21 cellular contexts compared by ENCODE assay signal in the genomic region with DNA sequence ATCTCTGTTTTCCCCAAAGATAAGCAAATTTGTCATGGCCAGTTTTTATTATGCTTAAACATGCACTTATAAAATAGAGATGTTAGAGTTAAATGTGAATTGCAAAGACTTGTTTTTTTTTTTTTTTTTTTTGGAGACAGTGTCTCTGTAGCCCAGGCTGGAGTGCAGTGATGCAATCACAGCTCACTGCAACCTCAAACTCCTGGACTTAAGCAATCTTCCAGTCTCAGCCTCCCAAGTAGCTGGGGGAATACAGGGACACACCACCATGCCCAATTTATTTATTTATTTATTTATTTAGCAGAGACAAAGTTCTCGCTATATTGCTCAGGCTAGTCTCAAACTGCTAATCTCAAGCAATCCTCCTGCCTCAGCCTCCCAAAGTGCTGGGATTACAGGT. TPM values are rescaled to one million over a fixed set of nuclear protein-coding genes. Genes with fewer than 3 reads are reported as not detected.
DNase-seq lines count a peak whose midpoint lies in the region; ATAC-seq and TF ChIP-seq lines count a peak whose summit lies in the region.
"Had no signal": no experiment of that assay in that cellular context is flagged by ENCODE, and none has a peak within 500 bp of the region (broad histone marks: within the 10 kb centered on the region; RNA-seq: fewer than 3 reads in every experiment).

No MANE protein-coding gene starts in this region.

- no peak overlapping the region for H3K4me3 ChIP-seq in hepatocyte
- H3K4me3 ChIP-seq: A549 had no signal

- no peak for TF ChIP-seq EP300 in Ishikawa (IDR thresholded peaks at IDR 0.05; ENCODE audit: borderline replicate concordance)

- peak overlapping the region; percentile 24 for H3K27ac ChIP-seq in hepatocyte
- H3K27ac ChIP-seq: A549 had no signal

- no peak for TF ChIP-seq CTCF in hepatocyte (IDR thresholded peaks at IDR 0.05; ENCODE audit: poor library complexity)

- H3K79me2 ChIP-seq in hepatocyte = no peaks in the 10 kb centered on the region

- H3K4me2 ChIP-seq in hepatocyte = no peak overlapping the region
- H3K4me2 ChIP-seq: A549 had no signal

- no peak for ATAC-seq in esophagus mucosa
- ATAC-seq: A549, SK-N-SH treated with all-trans-retinoic acid at 6 μM for 48 hours had no signal

- no peak overlapping the region for H2AFZ ChIP-seq in hepatocyte

- no peaks in the 10 kb centered on the region for H3K36me3 ChIP-seq in hepatocyte (replicated peaks; ENCODE audit: insufficient read depth, low read depth)

- no peak for TF ChIP-seq RAD21 in Ishikawa (IDR thresholded peaks at IDR 0.05; ENCODE audit: low read depth)

- WGBS in hepatocyte (ENCODE audit: low lambda C conversion rate, missing lambda C conversion rate) = 95% methylated on average over 1 of the region's 1 CpG

- H3K9me3 ChIP-seq in hepatocyte (ENCODE audit: low read depth) = no peaks in the 10 kb centered on the region
- H3K9me3 ChIP-seq: A549, Caco-2 had no signal

- DNase-seq in COLO829 (ENCODE audit: low spot score) (peak; percentile 46), fibroblast of gingiva (ENCODE audit: low read depth) (peak; percentile 80), hepatocyte (ENCODE audit: low spot score) (no peak), SK-N-DZ (ENCODE audit: low spot score) (no peak), NCI-H1436 (lab: John Stamatoyannopoulos, UW) (no peak)
- DNase-seq in activated CD4-positive, CD25-positive, alpha-beta regulatory T cell treated with anti-CD3 and anti-CD28 coated beads, Interleukin-2, amount 50 U/mL, for 72 hours = no peak
- DNase-seq: C1 segment of cervical spinal cord; Caco-2; CD4-positive, alpha-beta memory T cell; GF-D8; HCEC 1CT; Karpas-422; NCI-H1105 treated with DMSO at 0.1 percent for 48 hours; NCI-H446; NCI-H524 treated with DMSO at 0.1 percent for 48 hours; NCI-H774 had no signal

- no peaks in the 10 kb centered on the region for H4K20me1 ChIP-seq in hepatocyte (ENCODE audit: insufficient read depth, poor library complexity, severe bottlenecking)

- H3K27me3 ChIP-seq in hepatocyte = no peaks in the 10 kb centered on the region

- no peaks in the 10 kb centered on the region for H3K9me2 ChIP-seq in hepatocyte (replicated peaks; ENCODE audit: insufficient read depth)

- peaks cover 4% of the 10 kb centered on the region for H3K4me1 ChIP-seq in hepatocyte (ENCODE audit: insufficient read depth)
- H3K4me1 ChIP-seq: Caco-2 had no signal

TF ChIP-seq in Ishikawa, 13 proteins besides CTCF, POLR2A, EP300 and RAD21:
- peak; percentile 31; the same call in 1 of the 2 replicates for TF ChIP-seq CEBPB (IDR thresholded peaks at IDR 0.05)
- no peak for TF ChIP-seq ZBTB7A (IDR thresholded peaks at IDR 0.05; ENCODE audit: low read depth)
- TF ChIP-seq CREB1 (IDR thresholded peaks at IDR 0.05; ENCODE audit: low read depth) = no peak
TF ChIP-seq in Ishikawa: peak in this region for 1.

RNA-seq across cellular contexts. Expression of a gene that starts 15.1 kb away (rescaled TPM):
- 7.2 and 8.1 TPM in 2 replicates for total RNA-seq in hepatocyte
- 8.5 and 8.7 TPM in 2 replicates for polyA plus RNA-seq in hepatocyte
- 16.3 and 17.1 TPM in 2 replicates for polyA plus RNA-seq in SK-N-DZ (2014; cell fraction: cytosol; rRNA removed)
- 12.4 and 15.1 TPM in 2 replicates for polyA plus RNA-seq in SK-N-DZ (2014; cell fraction: nucleus; rRNA removed)
- total RNA-seq in esophagus mucosa = 1.7 TPM

RNA-seq across cellular contexts. Expression of a gene that starts 15.1 kb away (rescaled TPM):
- 0.12 TPM in 1 of 2 replicates, not detected in the other for total RNA-seq in hepatocyte
- 0.13 and 0.30 TPM in 2 replicates for polyA plus RNA-seq in hepatocyte
- polyA plus RNA-seq in SK-N-DZ (2014; cell fraction: cytosol; rRNA removed) = 0.07 and 0.09 TPM in 2 replicates
- polyA plus RNA-seq in SK-N-DZ (2014; cell fraction: nucleus; rRNA removed) = 0.12 and 0.44 TPM in 2 replicates
- not detected for total RNA-seq in esophagus mucosa
- total RNA-seq: Caco-2; CD4-positive, alpha-beta memory T cell had no signal
- polyA plus RNA-seq: CD4-positive, alpha-beta memory T cell; IgD-negative memory B cell had no signal

RNA-seq across cellular contexts. Expression of a gene that starts 24.3 kb away (rescaled TPM):
- total RNA-seq in hepatocyte = 12.9 and 16.1 TPM in 2 replicates
- 5.8 and 6.9 TPM in 2 replicates for polyA plus RNA-seq in hepatocyte
- polyA plus RNA-seq in SK-N-DZ (2014; cell fraction: cytosol; rRNA removed) = 62.3 and 65.3 TPM in 2 replicates
- polyA plus RNA-seq in SK-N-DZ (2014; cell fraction: nucleus; rRNA removed) = 19.6 and 36.5 TPM in 2 replicates
- 1.6 TPM for total RNA-seq in esophagus mucosa

Comparison
In these comparisons a context has a peak if more than half of its experiments do, and no peak if none do; other contexts are left out.
1. DNase-seq: peak in COLO829 (single experiment) and fibroblast of gingiva (single experiment); none in hepatocyte (single experiment), SK-N-DZ (single experiment), activated CD4-positive, CD25-positive, alpha-beta regulatory T cell treated with anti-CD3 and anti-CD28 coated beads, Interleukin-2, amount 50 U/mL, for 72 hours (single experiment) and NCI-H1436 (single experiment).